8 cellular contexts compared by ENCODE assay signal in genomic region chr19:58538257-58539168, GRCh38. TPM values are rescaled to one million over a fixed set of nuclear protein-coding genes. Genes with fewer than 3 reads are reported as not detected.
DNase-seq lines count a peak whose midpoint lies in the region; ATAC-seq and TF ChIP-seq lines count a peak whose summit lies in the region.

No MANE protein-coding gene starts in this region.

- TF ChIP-seq EP300 in ovary (IDR thresholded peaks at IDR 0.05) = no peak

- DNase-seq in activated naive CD4-positive, alpha-beta T cell treated with Interleukin-2 at 50 U/mL for 16 hours = peak; percentile 41
- DNase-seq in activated naive CD4-positive, alpha-beta T cell (lab: John Stamatoyannopoulos, UW) = no peak
- peak; percentile 81 for DNase-seq in activated CD8-positive, alpha-beta memory T cell treated with anti-CD3 and anti-CD28 coated beads for 24 hours
- DNase-seq in left ventricle myocardium superior (no peak), gastrocnemius medialis (no peak), ovary (no peak), LoVo (ENCODE audit: low spot score) (no peak)

- TF ChIP-seq POLR2A in gastrocnemius medialis (IDR thresholded peaks at IDR 0.05) (no peak), ovary (IDR thresholded peaks at IDR 0.05) (no peak)

- ATAC-seq in left ventricle myocardium superior = peak; percentile 68
- ATAC-seq in gastrocnemius medialis = no peak
- ATAC-seq in HG02610 (IDR thresholded peaks at IDR 0.05; ENCODE audit: unreplicated experiment) = no peak

- H3K9me3 ChIP-seq in gastrocnemius medialis (no peaks in the 10 kb centered on the region), ovary (no peaks in the 10 kb centered on the region)

- 1 to 2% (median 1%) methylated on average over 52 to 55 of the region's 55 CpGs for WGBS in ovary, 3 donors

- H3K27ac ChIP-seq in gastrocnemius medialis = peak overlapping the region in 1 of 4 donors; percentile 14
- no peak overlapping the region for H3K27ac ChIP-seq in ovary

- TF ChIP-seq CTCF in gastrocnemius medialis (IDR thresholded peaks at IDR 0.05 in 4 of 5, conservative IDR thresholded peaks at IDR 0.05 in 1 of 5) (no peak), ovary (IDR thresholded peaks at IDR 0.05) (no peak)

- intact Hi-C loops in left ventricle myocardium superior (cut with micrococcal nuclease) (no loop called here), gastrocnemius medialis (cut with DNase I; ENCODE audit: low total_unique reads) (no loop called here), ovary (cut with DNase I) (no loop called here)

- H3K27me3 ChIP-seq in gastrocnemius medialis (peaks cover 0 to 17% (median 16%) of the 10 kb centered on the region in 3 donors), ovary (no peaks in the 10 kb centered on the region)

- H3K4me1 ChIP-seq in gastrocnemius medialis = peaks cover 4 to 6% of the 10 kb centered on the region in 2 donors
- peaks cover 2% of the 10 kb centered on the region for H3K4me1 ChIP-seq in ovary (ENCODE audit: insufficient read depth)

- H3K4me3 ChIP-seq in gastrocnemius medialis (peak overlapping the region; percentile 27 to 36 (median 34)), ovary (no peak overlapping the region)

- H3K36me3 ChIP-seq in gastrocnemius medialis (no peaks in the 10 kb centered on the region), ovary (no peaks in the 10 kb centered on the region)

- in situ Hi-C loops in gastrocnemius medialis (cut with MboI; ENCODE audit: low sequenced_read_pairs in 4 of 4) = no loop called here

RNA-seq across cellular contexts. Expression of gene TRIM28, which starts 5.4 kb away (rescaled TPM):
- total RNA-seq in left ventricle myocardium superior (152 TPM), gastrocnemius medialis (100 to 1,000 TPM; 145 to 239 (median 191) TPM), ovary (100 to 1,000 TPM; 193 to 505 (median 348) TPM)
- polyA plus RNA-seq in ovary = 100 to 1,000 TPM; 270 to 294 TPM

RNA-seq across cellular contexts. Expression of gene CHMP2A, which starts 16.4 kb away (rescaled TPM):
- total RNA-seq in left ventricle myocardium superior (134 TPM), gastrocnemius medialis (100 to 1,000 TPM in 2 of 4 donors, 10 to 100 TPM in 2; 82.3 to 165 (median 113) TPM), ovary (100 to 1,000 TPM in 2 of 7 donors, 10 to 100 TPM in 5; 54.2 to 105 (median 96.1) TPM)
- polyA plus RNA-seq in ovary = 100 to 1,000 TPM; 137 to 143 TPM

RNA-seq across cellular contexts. Expression of gene ZBTB45, which starts 18.9 kb away (rescaled TPM):
- total RNA-seq in left ventricle myocardium superior (10.4 TPM), gastrocnemius medialis (10 to 100 TPM in 2 of 4 donors, 1 to 10 TPM in 2; 5.9 to 12.2 (median 9.6) TPM), ovary (10 to 100 TPM in 5 of 7 donors, 1 to 10 TPM in 2; 8.1 to 23.3 (median 17.3) TPM)
- polyA plus RNA-seq in ovary = 10 to 100 TPM in 1 of 2 donors, 1 to 10 TPM in 1; 1.1 to 11.6 TPM

RNA-seq across cellular contexts. Expression of gene UBE2M, which starts 19.9 kb away (rescaled TPM):
- total RNA-seq in left ventricle myocardium superior (144 TPM), gastrocnemius medialis (10 to 100 TPM; 23.5 to 74.5 (median 41.6) TPM), ovary (10 to 100 TPM; 13.8 to 75.0 (median 62.6) TPM)
- 100 to 1,000 TPM in 1 of 2 donors, 10 to 100 TPM in 1; 43.8 to 110 TPM for polyA plus RNA-seq in ovary

RNA-seq across cellular contexts. Expression of gene SLC27A5, which starts 26.7 kb away (rescaled TPM):
- total RNA-seq in left ventricle myocardium superior (4.3 TPM), gastrocnemius medialis (1 to 10 TPM; 2.0 to 9.1 (median 4.6) TPM), ovary (10 to 100 TPM in 4 of 7 donors, 1 to 10 TPM in 3; 6.5 to 14.8 (median 11.1) TPM)
- polyA plus RNA-seq in ovary = 10 to 100 TPM in 1 of 2 donors, under 1 TPM in 1; 0.70 to 14.2 TPM

Comparison
In these comparisons a context has a peak if more than half of its experiments do, and no peak if none do; other contexts are left out.
1. DNase-seq: peak in activated naive CD4-positive, alpha-beta T cell treated with Interleukin-2 at 50 U/mL for 16 hours (single experiment) and activated CD8-positive, alpha-beta memory T cell treated with anti-CD3 and anti-CD28 coated beads for 24 hours (single experiment); none in activated naive CD4-positive, alpha-beta T cell (0 of 4), left ventricle myocardium superior (single experiment), gastrocnemius medialis (0 of 2), ovary (0 of 5) and LoVo (single experiment).